In genomic region chr7:102875700-102876192, GRCh38 we compare ENCODE assay signal across 1 cellular context.
TF ChIP-seq lines count a peak whose summit lies in the region.

No MANE protein-coding gene starts in this region.

TF ChIP-seq in IMR-90, 13 proteins besides CTCF, POLR2A, EP300 and RAD21:
- no peak; the same call in 1 of the 2 replicates for TF ChIP-seq SMC3 (IDR thresholded peaks at IDR 0.05; ENCODE audit: low read depth, low read length)
- peak; percentile 92 for TF ChIP-seq CEBPB (IDR thresholded peaks at IDR 0.05; ENCODE audit: low read depth, low read length)
- no peak for TF ChIP-seq CHD1 (IDR thresholded peaks at IDR 0.05; ENCODE audit: low read depth, low read length)
- TF ChIP-seq MXI1 (IDR thresholded peaks at IDR 0.05; ENCODE audit: borderline replicate concordance, low read depth, low read length): no peak
- peak; percentile 55; the same call in 1 of the 2 replicates for TF ChIP-seq NFE2L2 (IDR thresholded peaks at IDR 0.05; ENCODE audit: low read depth, low read length)
- no peak for TF ChIP-seq RFX5 (IDR thresholded peaks at IDR 0.05; ENCODE audit: low read depth, low read length)
- peak; percentile 100 for TF ChIP-seq FOS (IDR thresholded peaks at IDR 0.05; ENCODE audit: low read depth, low read length)
- TF ChIP-seq USF2 (IDR thresholded peaks at IDR 0.05; ENCODE audit: low read depth, low read length): no peak
- TF ChIP-seq BHLHE40 (IDR thresholded peaks at IDR 0.05; ENCODE audit: low read depth, low read length): peak; percentile 85
- no peak for TF ChIP-seq ELK1 (IDR thresholded peaks at IDR 0.05; ENCODE audit: borderline replicate concordance, low read depth, low read length)
- peak; percentile 96 for TF ChIP-seq RCOR1 (IDR thresholded peaks at IDR 0.05; ENCODE audit: insufficient replicate concordance, low read length)
- TF ChIP-seq MAFK (IDR thresholded peaks at IDR 0.05; ENCODE audit: low read depth, low read length): peak; percentile 50; the same call in 1 of the 2 replicates
- peak; percentile 34; the same call in 1 of the 2 replicates for TF ChIP-seq MAZ (IDR thresholded peaks at IDR 0.05; ENCODE audit: borderline replicate concordance, low read depth, low read length)
TF ChIP-seq in IMR-90: peak in this region for 7.
